In the genomic region with DNA sequence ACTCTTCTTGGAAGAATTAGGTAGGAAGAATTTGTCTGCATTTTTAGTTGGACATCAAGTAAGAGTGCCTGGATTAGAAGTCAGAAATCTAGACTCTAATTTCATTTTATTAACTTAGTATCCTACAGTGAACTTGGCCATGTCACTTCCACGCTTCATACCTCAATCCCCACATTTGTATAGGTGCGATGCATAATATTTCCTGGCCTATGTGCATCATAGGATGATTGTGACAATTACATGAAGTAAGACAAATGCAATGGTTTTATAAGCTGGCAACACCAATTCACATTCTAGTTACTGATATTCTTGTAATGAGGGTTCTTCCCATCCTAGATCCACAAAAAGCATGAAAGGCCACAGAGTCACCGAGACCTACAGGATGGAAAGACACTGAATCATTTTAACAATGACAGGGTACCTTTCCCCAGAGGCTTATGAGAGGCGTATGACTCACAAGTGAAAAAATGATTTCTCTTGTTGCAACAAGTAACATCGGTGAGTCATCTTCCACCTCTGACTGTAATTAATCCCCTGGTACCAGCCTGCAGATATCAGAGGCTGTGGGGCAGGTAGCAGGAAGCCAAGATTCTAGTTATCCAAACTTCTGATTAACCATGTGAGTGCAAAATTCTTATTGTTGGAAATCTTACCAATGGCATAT, we compare ENCODE assay signal across 13 cellular contexts. TPM values are rescaled to one million over a fixed set of nuclear protein-coding genes. Genes with fewer than 3 reads are reported as not detected.
DNase-seq lines count a peak whose midpoint lies in the region; ATAC-seq, FAIRE-seq and TF ChIP-seq lines count a peak whose summit lies in the region.
"Had no signal": no experiment of that assay in that cellular context is flagged by ENCODE, and none has a peak within 500 bp of the region (broad histone marks: within the 10 kb centered on the region; RNA-seq: fewer than 3 reads in every experiment).

No MANE protein-coding gene starts in this region.

- ATAC-seq in A549 = peak; percentile 98 to 100
- ATAC-seq in RWPE2 (ENCODE audit: low read depth) = peak; percentile 97
- ATAC-seq in WTC11 = no peak
- ATAC-seq in GM21360 (IDR thresholded peaks at IDR 0.05; ENCODE audit: unreplicated experiment) = no peak

- no peak for TF ChIP-seq CTCF in A549 (IDR thresholded peaks at IDR 0.05)
- TF ChIP-seq CTCF in RWPE2 (IDR thresholded peaks at IDR 0.05; ENCODE audit: poor library complexity, severe bottlenecking) = no peak
- no peak for TF ChIP-seq CTCF in fibroblast of villous mesenchyme (IDR thresholded peaks at IDR 0.05; ENCODE audit: insufficient read depth, low read depth, low read length)
- no peak for TF ChIP-seq CTCF in type B pancreatic cell (conservative IDR thresholded peaks at IDR 0.05)
- no peak for TF ChIP-seq CTCF in WTC11 (IDR thresholded peaks at IDR 0.05)

- DNase-seq in A549 (ENCODE audit: low read depth in 1 of 2, low spot score in 1 of 2) (peak; percentile 91 to 97), GM04504 (ENCODE audit: low read depth) (peak; percentile 5), RWPE2 (ENCODE audit: low spot score) (no peak), fibroblast of villous mesenchyme (ENCODE audit: low read depth) (peak; percentile 13), type B pancreatic cell (ENCODE audit: extremely low spot score, unreplicated experiment) (no peak), WTC11 (ENCODE audit: low spot score) (no peak)
- no peak for DNase-seq in central memory CD4-positive, alpha-beta T cell
- DNase-seq: hippocampal formation, naive B cell, NCI-H1417 treated with DMSO at 0.1 percent for 48 hours had no signal

- H3K36me3 Mint-ChIP-seq in type B pancreatic cell (no peaks in the 10 kb centered on the region), WTC11 (0 out of 2 replicates have a peak, but pooled peaks cover 2% of the 10 kb centered on the region)
- H3K36me3 Mint-ChIP-seq: naive B cell had no signal

- H3K4me3 ChIP-seq in A549 = no peak overlapping the region
- no peak overlapping the region for H3K4me3 ChIP-seq in RWPE2 (ENCODE audit: severe bottlenecking)
- H3K4me3 ChIP-seq in fibroblast of villous mesenchyme (ENCODE audit: low read depth, low read length) = no peak overlapping the region

- peak overlapping the region; percentile 93 to 94 for H3K27ac ChIP-seq in A549
- peak overlapping the region; percentile 83 for H3K27ac ChIP-seq in RWPE2 (ENCODE audit: poor library complexity, severe bottlenecking)

- peak overlapping the region; percentile 47 for H3K4me2 ChIP-seq in A549

- peaks cover 46% of the 10 kb centered on the region for H3K9me3 ChIP-seq in A549
- no peaks in the 10 kb centered on the region for H3K9me3 ChIP-seq in RWPE2 (ENCODE audit: severe bottlenecking)

- no peak for TF ChIP-seq POLR2A in A549 (IDR thresholded peaks at IDR 0.05; ENCODE audit: low read length)

- H3K27ac Mint-ChIP-seq in type B pancreatic cell (no peak overlapping the region), WTC11 (no peak overlapping the region)
- H3K27ac Mint-ChIP-seq: naive B cell had no signal

- WGBS in A549 (ENCODE audit: missing lambda C conversion rate) = 5% methylated on average over 5 of the region's 5 CpGs

- TF ChIP-seq EP300 in A549 (IDR thresholded peaks at IDR 0.05) = peak; percentile 98

- H3K27me3 ChIP-seq in RWPE2 (ENCODE audit: insufficient read depth, poor library complexity, severe bottlenecking) = no peaks in the 10 kb centered on the region

- no peaks in the 10 kb centered on the region for H3K36me3 ChIP-seq in RWPE2 (ENCODE audit: low read depth)

- POLR2A ChIA-PET in A549 (lab: Yijun Ruan, JAX) = interaction anchor here (1.8 kb wide), 1 partner anchor 22 kb away, joined by 9 read pairs; no protein-coding TSS in a partner anchor
- POLR2A ChIA-PET in WTC11 (lab: Charles Lee) = no interaction called here

- H3K9me3 Mint-ChIP-seq in type B pancreatic cell = no peaks in the 10 kb centered on the region
- H3K9me3 Mint-ChIP-seq in WTC11 = peaks cover 24% of the 10 kb centered on the region

- no peaks in the 10 kb centered on the region for H3K4me1 Mint-ChIP-seq in type B pancreatic cell (ENCODE audit: unreplicated experiment)
- no peaks in the 10 kb centered on the region for H3K4me1 Mint-ChIP-seq in WTC11
- H3K4me1 Mint-ChIP-seq: naive B cell had no signal

- H3K27me3 Mint-ChIP-seq in type B pancreatic cell (peaks cover 2% of the 10 kb centered on the region), WTC11 (ENCODE audit: low read depth) (no peaks in the 10 kb centered on the region)
- H3K27me3 Mint-ChIP-seq: naive B cell had no signal

- no peak overlapping the region for H3K4me3 Mint-ChIP-seq in type B pancreatic cell
- H3K4me3 Mint-ChIP-seq in WTC11 = no peak overlapping the region
- H3K4me3 Mint-ChIP-seq: naive B cell had no signal

- CTCF ChIA-PET in A549 (lab: Yijun Ruan, JAX) (interaction anchor here (0.9 to 1.8 kb wide), 3 partner anchors 14 to 317 kb away, joined by 3 to 8 read pairs (median 3); no protein-coding TSS in a partner anchor), WTC11 (lab: Charles Lee) (no interaction called here)

- peak; percentile 41 to 77 for TF ChIP-seq RAD21 in A549 (conservative IDR thresholded peaks at IDR 0.05 in 1 of 2, IDR thresholded peaks at IDR 0.05 in 1 of 2)

- peaks cover 21% of the 10 kb centered on the region for H3K4me1 ChIP-seq in A549
- H3K4me1 ChIP-seq in RWPE2 (ENCODE audit: insufficient read depth, poor library complexity, severe bottlenecking) = peaks cover 14% of the 10 kb centered on the region

- FAIRE-seq in A549 (lab: Jason Lieb, UNC) = peak; percentile 100

TF ChIP-seq in A549, 52 proteins besides CTCF, POLR2A, EP300 and RAD21 (continues in another document):
- TF ChIP-seq MAFK (IDR thresholded peaks at IDR 0.05; ENCODE audit: partially characterized antibody) = peak; percentile 36
- TF ChIP-seq CEBPB (IDR thresholded peaks at IDR 0.05) = peak; percentile 95 to 97
- TF ChIP-seq FOXS1 (CRISPR knock-in tag; IDR thresholded peaks at IDR 0.05) = no peak
- peak; percentile 92 for TF ChIP-seq HES2 (IDR thresholded peaks at IDR 0.05)
- peak; percentile 100 for TF ChIP-seq JUNB (IDR thresholded peaks at IDR 0.05)
- peak; percentile 79; the same call in 2 of the 3 replicates for TF ChIP-seq SMC3 (IDR thresholded peaks at IDR 0.05)
- TF ChIP-seq, protein P1, sequence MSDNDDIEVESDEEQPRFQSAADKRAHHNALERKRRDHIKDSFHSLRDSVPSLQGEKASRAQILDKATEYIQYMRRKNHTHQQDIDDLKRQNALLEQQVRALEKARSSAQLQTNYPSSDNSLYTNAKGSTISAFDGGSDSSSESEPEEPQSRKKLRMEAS (IDR thresholded peaks at IDR 0.05) = peak; percentile 89
- no peak; the same call in 1 of the 2 replicates for TF ChIP-seq HEYL (CRISPR knock-in tag; IDR thresholded peaks at IDR 0.05)
- TF ChIP-seq NFE2L2 (conservative IDR thresholded peaks at IDR 0.05; ENCODE audit: low read length) = 0 out of 2 replicates have a peak, but pooled peaks have one; percentile 17
- TF ChIP-seq GATA3 (IDR thresholded peaks at IDR 0.05; ENCODE audit: borderline replicate concordance) = peak; percentile 99
- TF ChIP-seq MYC (IDR thresholded peaks at IDR 0.05; ENCODE audit: borderline replicate concordance, low read length) = no peak; the same call in 1 of the 2 replicates

TF ChIP-seq in WTC11, 78 proteins besides CTCF, POLR2A, EP300 and RAD21:
- no peak for TF ChIP-seq ESRRA (CRISPR knock-in tag; IDR thresholded peaks at IDR 0.05; ENCODE audit: borderline replicate concordance)
- no peak for TF ChIP-seq ELF4 (CRISPR knock-in tag; IDR thresholded peaks at IDR 0.05; ENCODE audit: low read depth)
- no peak for TF ChIP-seq USF2 (CRISPR knock-in tag; IDR thresholded peaks at IDR 0.05)
- no peak for TF ChIP-seq ZNF121 (CRISPR knock-in tag; IDR thresholded peaks at IDR 0.05)
TF ChIP-seq in WTC11: peak in this region for 0.

RNA-seq across cellular contexts. Expression of gene OR5AK2, which starts 56.0 kb away (rescaled TPM):
- polyA plus RNA-seq in A549 (2011; rRNA removed) = not detected in 2 replicates
- polyA plus RNA-seq in A549 (2012; cell fraction: cytosol; rRNA removed) = not detected in 2 replicates
- polyA plus RNA-seq in A549 (2012; cell fraction: nucleus; rRNA removed) = not detected in 2 replicates
- not detected in 3 replicates for polyA plus RNA-seq in A549 (2017; fragmentation: RNase III; extraction: RNeasy Plus Mini Kit Qiagen cat#74134 plus additional on column Dnase treatment)
- not detected in 2 replicates for polyA minus RNA-seq in A549 (2011; rRNA and poly(A)+ RNA removed)
- total RNA-seq in fibroblast of villous mesenchyme = not detected in 2 replicates
- total RNA-seq in type B pancreatic cell (ENCODE audit: low replicate concordance) = not detected in 2 replicates
- total RNA-seq in WTC11 (2021) = not detected in 3 replicates
- total RNA-seq: activated CD8-positive, alpha-beta memory T cell treated with anti-CD3 and anti-CD28 coated beads for 36 hours; subcutaneous adipose tissue had no signal

Comparison
In these comparisons a context has a peak if more than half of its experiments do, and no peak if none do; other contexts are left out.
1. ATAC-seq: peak in A549 (2 of 2) and RWPE2 (single experiment); none in WTC11 (single experiment) and GM21360 (single experiment).
2. DNase-seq: peak in A549 (2 of 2), GM04504 (single experiment) and fibroblast of villous mesenchyme (single experiment); none in RWPE2 (single experiment), type B pancreatic cell (single experiment), central memory CD4-positive, alpha-beta T cell (single experiment) and WTC11 (single experiment).